Comparison of ENCODE assay signal across 8 cellular contexts in genomic region chr3:45817788-45818523, GRCh38. TPM values are rescaled to one million over a fixed set of nuclear protein-coding genes. Genes with fewer than 3 reads are reported as not detected.
DNase-seq lines count a peak whose midpoint lies in the region; ATAC-seq and TF ChIP-seq lines count a peak whose summit lies in the region.

No MANE protein-coding gene starts in this region.

- peaks cover 40% of the 10 kb centered on the region for H3K4me1 ChIP-seq in PC-3 (ENCODE audit: insufficient read depth, low read length)
- peaks cover 34% of the 10 kb centered on the region for H3K4me1 ChIP-seq in foreskin keratinocyte

- no peaks in the 10 kb centered on the region for H3K9me3 Mint-ChIP-seq in activated T-helper 1 cell treated with anti-CD3 and anti-CD28 coated beads, Interleukin-12 subunit alpha, Interleukin-12 subunit beta, Interleukin-2, Interleukin-4 antibody, amounts not matched to agents 30 ng/mL and 10 ng/mL and 1 ng/mL, durations not matched to agents 14 hours and 24 hours and 36 hours

- H3K27ac ChIP-seq in PC-3 (ENCODE audit: low read length) = peak overlapping the region; percentile 85
- peak overlapping the region; percentile 30 for H3K27ac ChIP-seq in foreskin keratinocyte

- DNase-seq in DMS 273 (lab: John Stamatoyannopoulos, UW; ENCODE audit: unreplicated experiment) (peak; percentile 8), DMS 273 treated with DMSO at 0.1 percent for 48 hours (lab: John Stamatoyannopoulos, UW) (no peak), PC-3 (peak; percentile 97), foreskin keratinocyte (peak; percentile 98 to 99), stromal cell of bone marrow (ENCODE audit: low read depth) (peak; percentile 77), head of caudate nucleus (no peak)
- DNase-seq in activated T-helper 1 cell treated with anti-CD3 and anti-CD28 coated beads, Interleukin-12 subunit alpha, Interleukin-12 subunit beta, Interleukin-2, Interleukin-4 antibody, amounts not matched to agents 30 ng/mL and 10 ng/mL and 1 ng/mL, durations not matched to agents 14 hours and 24 hours and 36 hours (ENCODE audit: low spot score) = no peak

- ATAC-seq in PC-3 = peak; percentile 74
- peak; percentile 86 for ATAC-seq in foreskin keratinocyte
- ATAC-seq in GM19397 (IDR thresholded peaks at IDR 0.05; ENCODE audit: unreplicated experiment) = no peak

- no TSS peak for BruUV-seq in PC-3 (replicated peaks; lab: Mats Ljungman, UMichigan)

- H3K27me3 Mint-ChIP-seq in activated T-helper 1 cell treated with anti-CD3 and anti-CD28 coated beads, Interleukin-12 subunit alpha, Interleukin-12 subunit beta, Interleukin-2, Interleukin-4 antibody, amounts not matched to agents 30 ng/mL and 10 ng/mL and 1 ng/mL, durations not matched to agents 14 hours and 24 hours and 36 hours (ENCODE audit: insufficient read depth) = peaks cover 8% of the 10 kb centered on the region

- no peak overlapping the region for H3K4me3 Mint-ChIP-seq in activated T-helper 1 cell treated with anti-CD3 and anti-CD28 coated beads, Interleukin-12 subunit alpha, Interleukin-12 subunit beta, Interleukin-2, Interleukin-4 antibody, amounts not matched to agents 30 ng/mL and 10 ng/mL and 1 ng/mL, durations not matched to agents 14 hours and 24 hours and 36 hours

- no peaks in the 10 kb centered on the region for H3K36me3 ChIP-seq in PC-3 (ENCODE audit: low read depth, low read length)

- TF ChIP-seq CTCF in PC-3 (conservative IDR thresholded peaks at IDR 0.05; ENCODE audit: low read depth, low read length) (no peak), foreskin keratinocyte (conservative IDR thresholded peaks at IDR 0.05) (no peak)

- H3K79me2 ChIP-seq in PC-3 (ENCODE audit: low read length) = no peaks in the 10 kb centered on the region

- H4K20me1 ChIP-seq in PC-3 (ENCODE audit: low read length) = no peaks in the 10 kb centered on the region

- H3K4me1 Mint-ChIP-seq in activated T-helper 1 cell treated with anti-CD3 and anti-CD28 coated beads, Interleukin-12 subunit alpha, Interleukin-12 subunit beta, Interleukin-2, Interleukin-4 antibody, amounts not matched to agents 30 ng/mL and 10 ng/mL and 1 ng/mL, durations not matched to agents 14 hours and 24 hours and 36 hours (ENCODE audit: low read depth) = no peaks in the 10 kb centered on the region

- H3K4me2 ChIP-seq in PC-3 (ENCODE audit: low read length) = peak overlapping the region; percentile 55

- peaks cover 4% of the 10 kb centered on the region for H3K36me3 Mint-ChIP-seq in activated T-helper 1 cell treated with anti-CD3 and anti-CD28 coated beads, Interleukin-12 subunit alpha, Interleukin-12 subunit beta, Interleukin-2, Interleukin-4 antibody, amounts not matched to agents 30 ng/mL and 10 ng/mL and 1 ng/mL, durations not matched to agents 14 hours and 24 hours and 36 hours (ENCODE audit: low read depth)

- CTCF ChIA-PET in PC-3 (lab: Charles Lee) = interaction anchor here (0.6 to 0.9 kb wide), 3 partner anchors 21 to 851 kb away, joined by 4 to 5 read pairs (median 5); no protein-coding TSS in a partner anchor

- intact Hi-C loops in PC-3 (cut with micrococcal nuclease) = loop anchor here (1.0 to 2.0 kb wide), 3 partner anchors 25 to 57 kb away; partner anchors contain the start of gene LZTFL1
- intact Hi-C loops in activated T-helper 1 cell treated with anti-CD3 and anti-CD28 coated beads, Interleukin-12 subunit alpha, Interleukin-12 subunit beta, Interleukin-2, Interleukin-4 antibody, amounts not matched to agents 30 ng/mL and 10 ng/mL and 1 ng/mL, durations not matched to agents 14 hours and 24 hours and 36 hours (cut with micrococcal nuclease) = no loop called here
- intact Hi-C loops in head of caudate nucleus (cut with DNase I) = no loop called here

- H3K9me2 ChIP-seq in PC-3 (replicated peaks; ENCODE audit: low read length) = no peaks in the 10 kb centered on the region

- POLR2A ChIA-PET in PC-3 (lab: Charles Lee; ENCODE audit: unreplicated experiment) = interaction anchor here (0.7 kb wide), 1 partner anchor 25 kb away, joined by 3 read pairs; no protein-coding TSS in a partner anchor

- peaks cover 12% of the 10 kb centered on the region for H3F3A ChIP-seq in PC-3 (ENCODE audit: low read length, unreplicated experiment)

- no peak overlapping the region for H3K27ac Mint-ChIP-seq in activated T-helper 1 cell treated with anti-CD3 and anti-CD28 coated beads, Interleukin-12 subunit alpha, Interleukin-12 subunit beta, Interleukin-2, Interleukin-4 antibody, amounts not matched to agents 30 ng/mL and 10 ng/mL and 1 ng/mL, durations not matched to agents 14 hours and 24 hours and 36 hours

- no peaks in the 10 kb centered on the region for H3K27me3 ChIP-seq in PC-3 (ENCODE audit: low read length)
- no peaks in the 10 kb centered on the region for H3K27me3 ChIP-seq in foreskin keratinocyte

- no peaks in the 10 kb centered on the region for H3K9me3 ChIP-seq in PC-3 (ENCODE audit: low read length)

- no peak overlapping the region for H2AFZ ChIP-seq in PC-3 (ENCODE audit: low read length)

- H3K9ac ChIP-seq in PC-3 (ENCODE audit: low read length) = peak overlapping the region; percentile 27; the same call in 1 of the 2 replicates

- H3K4me3 ChIP-seq in PC-3 (ENCODE audit: low read length) = peak overlapping the region; percentile 27; the same call in 1 of the 2 replicates

RNA-seq across cellular contexts. Expression of gene SLC6A20, which starts 21.6 kb away (rescaled TPM):
- total RNA-seq in PC-3 (2014; rRNA removed) (not detected in 2 replicates), foreskin keratinocyte (0.04 and 0.51 TPM in 2 replicates)
- 0.19 TPM in 1 of 2 replicates, not detected in the other for polyA plus RNA-seq in foreskin keratinocyte
- total RNA-seq in activated T-helper 1 cell treated with anti-CD3 and anti-CD28 coated beads, Interleukin-12 subunit alpha, Interleukin-12 subunit beta, Interleukin-2, Interleukin-4 antibody, amounts not matched to agents 30 ng/mL and 10 ng/mL and 1 ng/mL, durations not matched to agents 14 hours and 24 hours and 36 hours = not detected in 2 replicates

RNA-seq across cellular contexts. Expression of gene LZTFL1, which starts 24.0 kb away (rescaled TPM):
- total RNA-seq in PC-3 (2014; rRNA removed) (8.3 and 14.2 TPM in 2 replicates), foreskin keratinocyte (9.9 and 11.5 TPM in 2 replicates)
- 6.4 and 6.6 TPM in 2 replicates for polyA plus RNA-seq in foreskin keratinocyte
- total RNA-seq in activated T-helper 1 cell treated with anti-CD3 and anti-CD28 coated beads, Interleukin-12 subunit alpha, Interleukin-12 subunit beta, Interleukin-2, Interleukin-4 antibody, amounts not matched to agents 30 ng/mL and 10 ng/mL and 1 ng/mL, durations not matched to agents 14 hours and 24 hours and 36 hours = 5.2 and 6.5 TPM in 2 replicates

Comparison
In these comparisons a context has a peak if more than half of its experiments do, and no peak if none do; other contexts are left out.
1. DNase-seq: peak in DMS 273 (single experiment), PC-3 (single experiment), foreskin keratinocyte (2 of 2) and stromal cell of bone marrow (single experiment); none in DMS 273 treated with DMSO at 0.1 percent for 48 hours (single experiment), activated T-helper 1 cell treated with anti-CD3 and anti-CD28 coated beads, Interleukin-12 subunit alpha, Interleukin-12 subunit beta, Interleukin-2, Interleukin-4 antibody, amounts not matched to agents 30 ng/mL and 10 ng/mL and 1 ng/mL, durations not matched to agents 14 hours and 24 hours and 36 hours (single experiment) and head of caudate nucleus (0 of 42).